In genomic region chrX:1105671-1106419, GRCh38 we compare ENCODE assay signal across 24 cellular contexts.
"Had no signal": no experiment of that assay in that cellular context is flagged by ENCODE, and none has a peak within 500 bp of the region (broad histone marks: within the 10 kb centered on the region; RNA-seq: fewer than 3 reads in every experiment).

No MANE protein-coding gene starts in this region.

- H3K27me3 ChIP-seq: body of pancreas, vagina had no signal

- H3K36me3 ChIP-seq: tibial artery, vagina had no signal

- H3K27ac Mint-ChIP-seq: activated CD4-positive, alpha-beta T cell treated with anti-CD3 and anti-CD28 coated beads for 36 hours; activated naive CD8-positive, alpha-beta T cell treated with anti-CD3 and anti-CD28 coated beads, Interleukin-2, amount 10 ng/mL, durations not matched to agents 7 days and 5 days; activated T-helper 1 cell treated with anti-CD3 and anti-CD28 coated beads, Interleukin-12 subunit alpha, Interleukin-12 subunit beta, Interleukin-2, Interleukin-4 antibody, amounts not matched to agents 30 ng/mL and 10 ng/mL and 1 ng/mL, durations not matched to agents 14 hours and 24 hours and 36 hours; effector memory CD8-positive, alpha-beta T cell; nephron progenitor cell had no signal

- H3K9me3 Mint-ChIP-seq: nephron progenitor cell had no signal

- H3K36me3 Mint-ChIP-seq: activated naive CD8-positive, alpha-beta T cell treated with anti-CD3 and anti-CD28 coated beads, Interleukin-2, amount 10 ng/mL, durations not matched to agents 7 days and 5 days had no signal

- H3K27me3 Mint-ChIP-seq: effector memory CD8-positive, alpha-beta T cell had no signal

- H3K4me2 ChIP-seq: hepatocyte had no signal

- H2AFZ ChIP-seq: hepatocyte had no signal

- H3K79me2 ChIP-seq: hepatocyte had no signal

- H3K4me1 ChIP-seq: body of pancreas, psoas muscle, tibial artery, vagina had no signal

- H3K4me3 ChIP-seq: body of pancreas, hepatocyte, lung, psoas muscle, tibial artery, vagina had no signal

- ATAC-seq: activated CD4-positive, alpha-beta T cell treated with anti-CD3 and anti-CD28 coated beads for 36 hours; body of pancreas; effector memory CD8-positive, alpha-beta T cell; left colon; psoas muscle; right cardiac atrium; stimulated activated naive CD8-positive, alpha-beta T cell treated with anti-CD3 and anti-CD28 coated beads, Interleukin-15, Interleukin-2, amounts not matched to agents 100 U/mL and 50 U/mL, for 24 hours had no signal

- H3K27ac ChIP-seq: body of pancreas, epithelial cell of prostate, hepatocyte, psoas muscle, tibial artery, vagina had no signal

- H3K4me3 Mint-ChIP-seq: activated CD4-positive, alpha-beta T cell treated with anti-CD3 and anti-CD28 coated beads for 36 hours; activated naive CD8-positive, alpha-beta T cell treated with anti-CD3 and anti-CD28 coated beads, Interleukin-2, amount 10 ng/mL, durations not matched to agents 7 days and 5 days; activated T-helper 1 cell treated with anti-CD3 and anti-CD28 coated beads, Interleukin-12 subunit alpha, Interleukin-12 subunit beta, Interleukin-2, Interleukin-4 antibody, amounts not matched to agents 30 ng/mL and 10 ng/mL and 1 ng/mL, durations not matched to agents 14 hours and 24 hours and 36 hours; effector memory CD8-positive, alpha-beta T cell; nephron progenitor cell had no signal

- H3K9me3 ChIP-seq: psoas muscle, tibial artery, vagina had no signal

- DNase-seq: activated CD4-positive, alpha-beta T cell treated with anti-CD3 and anti-CD28 coated beads for 36 hours; activated CD4-positive, alpha-beta T cell treated with anti-CD3 and anti-CD28 coated beads, Interleukin-2, amount 50 U/mL, for 48 hours; activated naive CD4-positive, alpha-beta T cell treated with Interleukin-2 at 50 U/mL for 16 hours; activated naive CD8-positive, alpha-beta T cell treated with anti-CD3 and anti-CD28 coated beads, Interleukin-2, amount 10 ng/mL, durations not matched to agents 7 days and 5 days; activated T-cell treated with anti-CD3 and anti-CD28 coated beads for 4 hours; amygdala; body of pancreas; effector memory CD8-positive, alpha-beta T cell; foreskin fibroblast; left colon; midbrain; nephron progenitor cell; psoas muscle; right cardiac atrium; stimulated activated naive CD8-positive, alpha-beta T cell treated with anti-CD3 and anti-CD28 coated beads, Interleukin-15, Interleukin-2, amounts not matched to agents 100 U/mL and 50 U/mL, for 24 hours; substantia nigra; T-helper 2 cell had no signal

- H3K4me1 Mint-ChIP-seq: activated naive CD8-positive, alpha-beta T cell treated with anti-CD3 and anti-CD28 coated beads, Interleukin-2, amount 10 ng/mL, durations not matched to agents 7 days and 5 days had no signal

- FAIRE-seq: islet of Langerhans had no signal
